ENCODE assay signal across 8 cellular contexts in genomic region chr11:65899356-65900124, GRCh38. TPM values are rescaled to one million over a fixed set of nuclear protein-coding genes. Genes with fewer than 3 reads are reported as not detected.
DNase-seq lines count a peak whose midpoint lies in the region; ATAC-seq and TF ChIP-seq lines count a peak whose summit lies in the region.

No MANE protein-coding gene starts in this region.

- peaks cover 44 to 70% (median 58%) of the 10 kb centered on the region in 10 experiments for H3K4me1 ChIP-seq in BLaER1 treated with 17β-estradiol and CSF1 and Interleukin-3, amounts not matched to agents 10 nM and 100 nM
- peaks cover 38% of the 10 kb centered on the region for H3K4me1 ChIP-seq in IMR-90 (ENCODE audit: control insufficient read depth, insufficient read depth, low read length)
- peaks cover 5% of the 10 kb centered on the region for H3K4me1 ChIP-seq in ectodermal cell (ENCODE audit: control insufficient read depth, insufficient read depth, low read length)
- peaks cover 44% of the 10 kb centered on the region for H3K4me1 ChIP-seq in mesodermal cell (ENCODE audit: control insufficient read depth, insufficient read depth, low read length, poor library complexity, severe bottlenecking)

- H3K9me3 ChIP-seq in BLaER1 treated with 17β-estradiol and CSF1 and Interleukin-3, amounts not matched to agents 10 nM and 100 nM (replicated peaks in 1 of 11) = no peaks in the 10 kb centered on the region
- H3K9me3 ChIP-seq in IMR-90 (ENCODE audit: control insufficient read depth, insufficient read depth, low read length) = no peaks in the 10 kb centered on the region
- H3K9me3 ChIP-seq in ectodermal cell (ENCODE audit: control insufficient read depth, low read length) = no peaks in the 10 kb centered on the region
- H3K9me3 ChIP-seq in mesodermal cell (ENCODE audit: control insufficient read depth, low read length) = no peaks in the 10 kb centered on the region

- peaks cover 0 to 33% (median 4%) of the 10 kb centered on the region in 11 experiments; a peak in 12 of 22 replicates for H3K36me3 ChIP-seq in BLaER1 treated with 17β-estradiol and CSF1 and Interleukin-3, amounts not matched to agents 10 nM and 100 nM
- H3K36me3 ChIP-seq in IMR-90 (ENCODE audit: control insufficient read depth, insufficient read depth, low read length) (peaks cover 21% of the 10 kb centered on the region), ectodermal cell (ENCODE audit: control insufficient read depth, insufficient read depth, low read length) (no peaks in the 10 kb centered on the region), mesodermal cell (ENCODE audit: control insufficient read depth, insufficient read depth, low read length) (peaks cover 36% of the 10 kb centered on the region)

- TF ChIP-seq RAD21 in IMR-90 (IDR thresholded peaks at IDR 0.05; ENCODE audit: low read length) = no peak

- H3K4me3 ChIP-seq in BLaER1 treated with 17β-estradiol and CSF1 and Interleukin-3, amounts not matched to agents 10 nM and 100 nM = peak overlapping the region; percentile 66 to 93 (median 77)
- H3K4me3 ChIP-seq in IMR-90 (ENCODE audit: insufficient read depth, low read depth, low read length) (peak overlapping the region; percentile 98), ectodermal cell (ENCODE audit: insufficient read depth, low read depth, low read length) (peak overlapping the region; percentile 34), mesodermal cell (ENCODE audit: extremely low read depth, insufficient read depth, low read length, poor library complexity, severe bottlenecking) (peak overlapping the region; percentile 70)

- peak overlapping the region; percentile 90 for H2BK120ac ChIP-seq in IMR-90 (ENCODE audit: low read depth, low read length)

- peak overlapping the region; percentile 71 to 85 (median 82) for H3K27ac ChIP-seq in BLaER1 treated with 17β-estradiol and CSF1 and Interleukin-3, amounts not matched to agents 10 nM and 100 nM
- H3K27ac ChIP-seq in IMR-90 (ENCODE audit: insufficient read depth, low read length) (peak overlapping the region; percentile 100), ectodermal cell (ENCODE audit: insufficient read depth, low read depth, low read length, poor library complexity, severe bottlenecking) (no peak overlapping the region), mesodermal cell (ENCODE audit: low read depth, low read length, severe bottlenecking) (peak overlapping the region; percentile 79)

- BruUV-seq in IMR-90 (replicated peaks; lab: Mats Ljungman, UMichigan) = no TSS peak

- H3K9ac ChIP-seq in BLaER1 treated with 17β-estradiol and CSF1 and Interleukin-3, amounts not matched to agents 10 nM and 100 nM = peak overlapping the region; percentile 64 to 91 (median 83)
- H3K9ac ChIP-seq in IMR-90 (ENCODE audit: low read depth, low read length) = peak overlapping the region; percentile 99

- peak overlapping the region; percentile 96 for H3K18ac ChIP-seq in IMR-90 (ENCODE audit: low read depth, low read length)

- peak overlapping the region; percentile 100 for H3K14ac ChIP-seq in IMR-90 (replicated peaks; ENCODE audit: low read depth, low read length)

- dilution Hi-C loops in IMR-90 (cut with HindIII; ENCODE audit: low sequenced_read_pairs, unreplicated experiment) = no loop called here

- intact Hi-C loops in IMR-90 (cut with micrococcal nuclease) = loop anchor here (2.0 kb wide), 1 partner anchor 15 kb away; no protein-coding TSS in a partner anchor

- peak overlapping the region; percentile 99 for H3K4ac ChIP-seq in IMR-90 (ENCODE audit: low read depth, low read length)

- peak overlapping the region; percentile 99 for H2AK9ac ChIP-seq in IMR-90 (replicated peaks; ENCODE audit: low read depth, low read length, poor library complexity)

- peak; percentile 81 for DNase-seq in IMR-90
- DNase-seq in activated CD4-positive, alpha-beta T cell treated with anti-CD3 and anti-CD28 coated beads for 48 hours = peak; percentile 87
- peak; percentile 66 to 85 for DNase-seq in stimulated activated effector memory CD8-positive, alpha-beta T cell treated with anti-CD3 and anti-CD28 coated beads, Interleukin-12 subunit alpha, Interleukin-12 subunit beta, amount 100 ng/mL, for 72 hours (ENCODE audit: low spot score in 2 of 2)

- H3K4me1 Mint-ChIP-seq in stimulated activated effector memory CD8-positive, alpha-beta T cell treated with anti-CD3 and anti-CD28 coated beads, Interleukin-12 subunit alpha, Interleukin-12 subunit beta, amount 100 ng/mL, for 72 hours = peaks cover 55% of the 10 kb centered on the region

- WGBS in IMR-90 (ENCODE audit: extremely low coverage in 2 of 2, insufficient read length in 1 of 2), 2 experiments = 0% methylated on average over 29 of the region's 78 CpGs; no CpG with 5 or more reads in 1 of the 2 experiments
- WGBS in ectodermal cell, 2 experiments = 2 to 3% methylated on average over 78 of the region's 78 CpGs
- 1 to 2% methylated on average over 55 to 58 of the region's 78 CpGs for WGBS in mesodermal cell (ENCODE audit: insufficient coverage in 2 of 2), 2 experiments

- peaks cover 0 to 38% (median 5%) of the 10 kb centered on the region in 11 experiments; a peak in 8 of 22 replicates for H4K20me1 ChIP-seq in BLaER1 treated with 17β-estradiol and CSF1 and Interleukin-3, amounts not matched to agents 10 nM and 100 nM
- peaks cover 51% of the 10 kb centered on the region for H4K20me1 ChIP-seq in IMR-90 (ENCODE audit: insufficient read depth, low read length)

- H3K27ac Mint-ChIP-seq in stimulated activated effector memory CD8-positive, alpha-beta T cell treated with anti-CD3 and anti-CD28 coated beads, Interleukin-12 subunit alpha, Interleukin-12 subunit beta, amount 100 ng/mL, for 72 hours = peak overlapping the region; percentile 92

- H3K27me3 ChIP-seq in BLaER1 treated with 17β-estradiol and CSF1 and Interleukin-3, amounts not matched to agents 10 nM and 100 nM = peaks cover 0 to 55% (median 51%) of the 10 kb centered on the region in 11 experiments; a peak in 19 of 22 replicates
- H3K27me3 ChIP-seq in IMR-90 (ENCODE audit: control insufficient read depth, insufficient read depth, low read length) = no peaks in the 10 kb centered on the region
- peaks cover 80% of the 10 kb centered on the region for H3K27me3 ChIP-seq in ectodermal cell (ENCODE audit: control insufficient read depth, insufficient read depth, low read length, poor library complexity, severe bottlenecking)

- H3K4me2 ChIP-seq in BLaER1 treated with 17β-estradiol and CSF1 and Interleukin-3, amounts not matched to agents 10 nM and 100 nM = peak overlapping the region; percentile 85 to 99 (median 92)
- peak overlapping the region; percentile 78 for H3K4me2 ChIP-seq in IMR-90 (ENCODE audit: low read depth, low read length)

- peak overlapping the region; percentile 100 for H3K23ac ChIP-seq in IMR-90 (ENCODE audit: low read depth, low read length)

- peak overlapping the region; percentile 60; the same call in 1 of the 3 replicates for H2BK15ac ChIP-seq in IMR-90 (ENCODE audit: low read depth, low read length)

- H2BK5ac ChIP-seq in IMR-90 (ENCODE audit: low read depth, low read length, poor library complexity, severe bottlenecking) = peak overlapping the region; percentile 98

- peak overlapping the region; percentile 99 for H2AK5ac ChIP-seq in IMR-90 (ENCODE audit: low read depth, low read length)

- in situ Hi-C loops in IMR-90 (cut with MboI; ENCODE audit: low sequenced_read_pairs) = no loop called here

- peak overlapping the region; percentile 99 for H3K56ac ChIP-seq in IMR-90 (ENCODE audit: extremely low read depth, insufficient read depth, low read length)

- H3K9me1 ChIP-seq in IMR-90 (ENCODE audit: insufficient read depth, low read length) = peaks cover 23% of the 10 kb centered on the region

- peak overlapping the region; percentile 58 for H2BK20ac ChIP-seq in IMR-90 (ENCODE audit: low read depth, low read length)

- H3K79me1 ChIP-seq in IMR-90 (ENCODE audit: low read depth in 1 of 2, low read length in 2 of 2) = peaks cover 28 to 42% of the 10 kb centered on the region in 2 experiments

- peaks cover 68% of the 10 kb centered on the region for H3K36me3 Mint-ChIP-seq in stimulated activated effector memory CD8-positive, alpha-beta T cell treated with anti-CD3 and anti-CD28 coated beads, Interleukin-12 subunit alpha, Interleukin-12 subunit beta, amount 100 ng/mL, for 72 hours

- H4K8ac ChIP-seq in IMR-90 (ENCODE audit: low read depth in 2 of 2, low read length in 2 of 2) = peak overlapping the region; percentile 88 to 93

- peak overlapping the region; percentile 72 for H2AFZ ChIP-seq in IMR-90 (replicated peaks; ENCODE audit: low read length, poor library complexity)

- TF ChIP-seq CTCF in IMR-90 (conservative IDR thresholded peaks at IDR 0.05; ENCODE audit: low read depth, low read length) = peak; percentile 25; the same call in 1 of the 2 replicates

- H3K9me3 Mint-ChIP-seq in stimulated activated effector memory CD8-positive, alpha-beta T cell treated with anti-CD3 and anti-CD28 coated beads, Interleukin-12 subunit alpha, Interleukin-12 subunit beta, amount 100 ng/mL, for 72 hours = no peaks in the 10 kb centered on the region

- H3K4me3 Mint-ChIP-seq in stimulated activated effector memory CD8-positive, alpha-beta T cell treated with anti-CD3 and anti-CD28 coated beads, Interleukin-12 subunit alpha, Interleukin-12 subunit beta, amount 100 ng/mL, for 72 hours = peak overlapping the region; percentile 84

- CTCF ChIA-PET in IMR-90 (lab: Yijun Ruan, JAX) = interaction anchor here (0.6 to 1.5 kb wide), 3 partner anchors 11 to 256 kb away, joined by 3 to 5 read pairs (median 4); partner anchors contain the start of gene FIBP

- POLR2A ChIA-PET in IMR-90 (lab: Charles Lee; ENCODE audit: unreplicated experiment) = interaction anchor here (0.7 to 2.9 kb wide), 5 partner anchors 9 to 16 kb away, joined by 3 to 17 read pairs (median 7); partner anchors contain the start of genes CCDC85B and FIBP

- peak; percentile 37 for ATAC-seq in IMR-90 (ENCODE audit: low read depth)
- ATAC-seq in stimulated activated effector memory CD8-positive, alpha-beta T cell treated with anti-CD3 and anti-CD28 coated beads, Interleukin-12 subunit alpha, Interleukin-12 subunit beta, amount 100 ng/mL, for 72 hours = peak; percentile 50
- ATAC-seq in GM21786 (IDR thresholded peaks at IDR 0.05; ENCODE audit: unreplicated experiment) = no peak
- ATAC-seq in HG02759 (IDR thresholded peaks at IDR 0.05; ENCODE audit: unreplicated experiment) = no peak

- H4K5ac ChIP-seq in IMR-90 (ENCODE audit: low read depth, low read length) = peak overlapping the region; percentile 82

- peak; percentile 77 for TF ChIP-seq POLR2A in IMR-90 (IDR thresholded peaks at IDR 0.05; ENCODE audit: low read depth, low read length)

- H4K91ac ChIP-seq in IMR-90 (ENCODE audit: insufficient read depth, low read depth, low read length) = peak overlapping the region; percentile 97

RNA-seq across cellular contexts. Expression of gene FOSL1, which starts 0.6 kb away (rescaled TPM):
- total RNA-seq in IMR-90 (2012; rRNA removed) = 17.2 and 26.1 TPM in 2 replicates
- polyA plus RNA-seq in IMR-90 (2012; rRNA removed) = 97.4 and 107 TPM in 2 replicates
- polyA plus RNA-seq in IMR-90 (2012; cell fraction: cytosol; rRNA removed) = 49.5 and 52.7 TPM in 2 replicates
- 81.8 and 101 TPM in 2 replicates for polyA plus RNA-seq in IMR-90 (2012; cell fraction: nucleus; rRNA removed; ENCODE audit: low replicate concordance)
- not detected for polyA plus RNA-seq in ectodermal cell (2013, experiment 1 of 4)
- polyA plus RNA-seq in ectodermal cell (2013, experiment 2 of 4) = 0.39 TPM
- 0.80 TPM for polyA plus RNA-seq in ectodermal cell (2013, experiment 3 of 4)
- polyA plus RNA-seq in ectodermal cell (2013, experiment 4 of 4) = 0.81 TPM
- 14.7 TPM for polyA plus RNA-seq in mesodermal cell (2013, experiment 1 of 2)
- 13.0 TPM for polyA plus RNA-seq in mesodermal cell (2013, experiment 2 of 2)

RNA-seq across cellular contexts. Expression of gene CCDC85B, which starts 9.1 kb away (rescaled TPM):
- 17.6 and 21.9 TPM in 2 replicates for total RNA-seq in IMR-90 (2012; rRNA removed)
- 35.4 and 62.1 TPM in 2 replicates for polyA plus RNA-seq in IMR-90 (2012; rRNA removed)
- polyA plus RNA-seq in IMR-90 (2012; cell fraction: cytosol; rRNA removed) = 125 and 188 TPM in 2 replicates
- polyA plus RNA-seq in IMR-90 (2012; cell fraction: nucleus; rRNA removed; ENCODE audit: low replicate concordance) = 18.5 and 49.8 TPM in 2 replicates
- 12.6 TPM for polyA plus RNA-seq in ectodermal cell (2013, experiment 1 of 4)
- 8.7 TPM for polyA plus RNA-seq in ectodermal cell (2013, experiment 2 of 4)
- 14.0 TPM for polyA plus RNA-seq in ectodermal cell (2013, experiment 3 of 4)
- 13.5 TPM for polyA plus RNA-seq in ectodermal cell (2013, experiment 4 of 4)
- polyA plus RNA-seq in mesodermal cell (2013, experiment 1 of 2) = 22.8 TPM
- 20.5 TPM for polyA plus RNA-seq in mesodermal cell (2013, experiment 2 of 2)

RNA-seq across cellular contexts. Expression of gene FIBP, which starts 11.3 kb away (rescaled TPM):
- 119 and 182 TPM in 2 replicates for total RNA-seq in IMR-90 (2012; rRNA removed)
- 141 and 163 TPM in 2 replicates for polyA plus RNA-seq in IMR-90 (2012; rRNA removed)
- 98.5 and 183 TPM in 2 replicates for polyA plus RNA-seq in IMR-90 (2012; cell fraction: cytosol; rRNA removed)
- 96.1 and 215 TPM in 2 replicates for polyA plus RNA-seq in IMR-90 (2012; cell fraction: nucleus; rRNA removed; ENCODE audit: low replicate concordance)
- polyA plus RNA-seq in ectodermal cell (2013, experiment 1 of 4) = 107 TPM
- 95.8 TPM for polyA plus RNA-seq in ectodermal cell (2013, experiment 2 of 4)
- polyA plus RNA-seq in ectodermal cell (2013, experiment 3 of 4) = 94.3 TPM
- polyA plus RNA-seq in ectodermal cell (2013, experiment 4 of 4) = 86.5 TPM
- 64.0 TPM for polyA plus RNA-seq in mesodermal cell (2013, experiment 1 of 2)
- polyA plus RNA-seq in mesodermal cell (2013, experiment 2 of 2) = 65.6 TPM

RNA-seq across cellular contexts. Expression of gene C11orf68, which starts 19.3 kb away (rescaled TPM):
- total RNA-seq in IMR-90 (2012; rRNA removed) = 19.4 and 20.3 TPM in 2 replicates
- 96.1 and 104 TPM in 2 replicates for polyA plus RNA-seq in IMR-90 (2012; rRNA removed)
- 50.5 and 108 TPM in 2 replicates for polyA plus RNA-seq in IMR-90 (2012; cell fraction: cytosol; rRNA removed)
- polyA plus RNA-seq in IMR-90 (2012; cell fraction: nucleus; rRNA removed; ENCODE audit: low replicate concordance) = 35.8 and 75.8 TPM in 2 replicates
- polyA plus RNA-seq in ectodermal cell (2013, experiment 1 of 4) = 28.0 TPM
- 25.4 TPM for polyA plus RNA-seq in ectodermal cell (2013, experiment 2 of 4)
- 25.7 TPM for polyA plus RNA-seq in ectodermal cell (2013, experiment 3 of 4)
- polyA plus RNA-seq in ectodermal cell (2013, experiment 4 of 4) = 34.2 TPM
- polyA plus RNA-seq in mesodermal cell (2013, experiment 1 of 2) = 38.1 TPM
- polyA plus RNA-seq in mesodermal cell (2013, experiment 2 of 2) = 32.2 TPM

RNA-seq across cellular contexts. Expression of gene DRAP1, which starts 19.7 kb away (rescaled TPM):
- 237 and 339 TPM in 2 replicates for total RNA-seq in IMR-90 (2012; rRNA removed)
- polyA plus RNA-seq in IMR-90 (2012; rRNA removed) = 344 and 428 TPM in 2 replicates
- 436 and 1,014 TPM in 2 replicates for polyA plus RNA-seq in IMR-90 (2012; cell fraction: cytosol; rRNA removed)
- 331 and 343 TPM in 2 replicates for polyA plus RNA-seq in IMR-90 (2012; cell fraction: nucleus; rRNA removed; ENCODE audit: low replicate concordance)
- polyA plus RNA-seq in ectodermal cell (2013, experiment 1 of 4) = 107 TPM
- 92.6 TPM for polyA plus RNA-seq in ectodermal cell (2013, experiment 2 of 4)
- polyA plus RNA-seq in ectodermal cell (2013, experiment 3 of 4) = 104 TPM
- polyA plus RNA-seq in ectodermal cell (2013, experiment 4 of 4) = 112 TPM
- 160 TPM for polyA plus RNA-seq in mesodermal cell (2013, experiment 1 of 2)
- polyA plus RNA-seq in mesodermal cell (2013, experiment 2 of 2) = 120 TPM

Comparison
In these comparisons a context has a peak if more than half of its experiments do, and no peak if none do; other contexts are left out.
1. H3K4me3 ChIP-seq: peak in every context shown above with its lines; median percentile 98 in IMR-90; 77 in BLaER1 treated with 17β-estradiol and CSF1 and Interleukin-3, amounts not matched to agents 10 nM and 100 nM; 70 in mesodermal cell; 34 in ectodermal cell.
2. ATAC-seq: peak in IMR-90 (single experiment) and stimulated activated effector memory CD8-positive, alpha-beta T cell treated with anti-CD3 and anti-CD28 coated beads, Interleukin-12 subunit alpha, Interleukin-12 subunit beta, amount 100 ng/mL, for 72 hours (single experiment); none in GM21786 (single experiment) and HG02759 (single experiment).
3. Peak in every context shown above with its lines, with median percentiles within 50 percentile points of each other: DNase-seq.